31 cellular contexts compared by ENCODE assay signal in the genomic region with DNA sequence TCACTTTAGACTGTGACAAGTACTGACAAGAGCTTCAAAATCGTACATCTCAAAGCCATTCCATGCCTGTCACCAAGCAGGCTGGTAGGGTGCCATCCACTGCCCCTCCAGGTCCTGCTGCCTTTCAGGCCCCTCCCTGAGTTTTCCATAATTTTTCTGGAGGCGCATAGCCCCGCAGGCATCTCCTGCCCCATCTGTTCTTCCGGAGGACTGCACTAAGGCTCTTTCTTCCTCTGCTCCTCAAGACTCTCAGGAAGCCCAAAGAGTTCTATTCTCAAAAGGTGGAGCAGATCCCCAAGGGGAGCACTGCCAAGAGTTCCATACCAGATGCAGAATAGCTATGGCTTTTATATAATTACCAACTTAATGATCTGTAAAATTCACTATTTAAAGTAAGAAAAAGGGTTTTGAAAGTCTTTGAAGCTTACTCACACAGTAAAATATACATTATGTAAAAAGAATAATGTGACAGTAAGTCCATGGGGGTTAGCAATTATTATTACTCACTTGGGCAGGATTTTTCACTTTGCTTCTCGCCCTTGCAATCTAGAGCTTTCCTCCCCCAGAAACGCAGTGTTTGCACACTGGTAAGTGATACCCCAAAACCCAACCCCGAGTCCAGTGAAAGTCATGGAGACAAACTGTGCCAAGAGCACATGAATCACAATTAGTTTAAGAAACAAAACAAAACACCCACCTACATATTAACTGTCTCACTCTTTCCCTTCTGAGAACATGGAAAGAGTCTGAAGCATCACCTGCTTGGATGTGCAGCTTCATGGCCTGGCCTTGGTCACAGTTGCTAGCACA.
DNase-seq lines count a peak whose midpoint lies in the region; ATAC-seq and TF ChIP-seq lines count a peak whose summit lies in the region.
"Had no signal": no experiment of that assay in that cellular context is flagged by ENCODE, and none has a peak within 500 bp of the region (broad histone marks: within the 10 kb centered on the region; RNA-seq: fewer than 3 reads in every experiment).

No MANE protein-coding gene starts in this region.

- DNase-seq in SJSA1 (ENCODE audit: low read depth in 1 of 2, low spot score in 2 of 2) (no peak), epithelial cell of prostate (ENCODE audit: low read depth, low spot score) (no peak), osteoblast (ENCODE audit: insufficient read length, low spot score, missing footprints) (peak; percentile 67), SW 1271 (lab: John Stamatoyannopoulos, UW) (no peak)
- DNase-seq in stimulated activated CD4-positive, alpha-beta T cell treated with anti-CD3 and anti-CD28 coated beads, Interleukin-1b, Interleukin-23, amount 100 ng/mL, for 48 hours, result no peak
- DNase-seq: ACHN; activated CD4-positive, alpha-beta T cell treated with anti-CD3 and anti-CD28 coated beads for 48 hours; activated CD8-positive, alpha-beta memory T cell treated with anti-CD3 and anti-CD28 coated beads for 24 hours; activated effector memory CD4-positive, alpha-beta T cell treated with Interleukin-2 at 50 U/mL for 16 hours; activated naive CD8-positive, alpha-beta T cell treated with anti-CD3 and anti-CD28 coated beads, Interleukin-2, amount 10 ng/mL, durations not matched to agents 7 days and 5 days; DMS153; endodermal cell; gastrocnemius medialis; KBM-7; left cardiac atrium; MM.1S; NCI-H1417; NCI-H2107; Peyer's patch; SIG-M5; spleen; stimulated activated CD8-positive, alpha-beta memory T cell treated with anti-CD3 and anti-CD28 coated beads, Interleukin-4, amount 100 ng/mL, for 48 hours; T1000; WERI-Rb-1 had no signal

- ATAC-seq in GM18861 (IDR thresholded peaks at IDR 0.05; ENCODE audit: unreplicated experiment), result no peak
- ATAC-seq in GM19397 (IDR thresholded peaks at IDR 0.05; ENCODE audit: unreplicated experiment), result no peak
- ATAC-seq: esophagus mucosa, gastrocnemius medialis had no signal

- H3K4me2 ChIP-seq in osteoblast (ENCODE audit: insufficient read depth, low read length), result peak overlapping the region; percentile 32

- H2AFZ ChIP-seq in ACC112 (ENCODE audit: low read length, unreplicated experiment) (peak overlapping the region; percentile 49), osteoblast (ENCODE audit: low read length) (no peak overlapping the region)

- H3K4me3 ChIP-seq in ACC112 (ENCODE audit: low read depth, low read length) (peak overlapping the region; percentile 34), SJSA1 (no peak overlapping the region), osteoblast (ENCODE audit: insufficient read depth, low read length) (no peak overlapping the region)
- H3K4me3 ChIP-seq: gastrocnemius medialis, HAP-1, Peyer's patch, right atrium auricular region, spleen, thoracic aorta had no signal

- peak overlapping the region; percentile 79 for H3K27ac ChIP-seq in ACC112 (ENCODE audit: low read depth, low read length)
- H3K27ac ChIP-seq in SJSA1, result peak overlapping the region; percentile 71
- H3K27ac ChIP-seq in epithelial cell of prostate, result peak overlapping the region; percentile 11
- peak overlapping the region; percentile 77 for H3K27ac ChIP-seq in osteoblast (ENCODE audit: low read depth, low read length)
- H3K27ac ChIP-seq: gastrocnemius medialis, Peyer's patch, right atrium auricular region, spleen, thoracic aorta, WERI-Rb-1 had no signal

- no peaks in the 10 kb centered on the region for H3K79me2 ChIP-seq in ACC112 (ENCODE audit: control insufficient read depth, insufficient read depth, low read length, unreplicated experiment)
- no peaks in the 10 kb centered on the region for H3K79me2 ChIP-seq in osteoblast (ENCODE audit: insufficient read depth, low read length)

- H3K9me3 ChIP-seq in SJSA1 (replicated peaks), result no peaks in the 10 kb centered on the region
- H3K9me3 ChIP-seq in osteoblast (ENCODE audit: low read depth, low read length), result no peaks in the 10 kb centered on the region
- H3K9me3 ChIP-seq: gastrocnemius medialis, HAP-1, Peyer's patch, right atrium auricular region, spleen, thoracic aorta had no signal

- no peaks in the 10 kb centered on the region for H3K27me3 ChIP-seq in ACC112 (ENCODE audit: insufficient read depth, low read length)
- no peaks in the 10 kb centered on the region for H3K27me3 ChIP-seq in SJSA1 (replicated peaks)
- no peaks in the 10 kb centered on the region for H3K27me3 ChIP-seq in osteoblast (ENCODE audit: insufficient read depth, low read length)
- H3K27me3 ChIP-seq: gastrocnemius medialis, Peyer's patch, right atrium auricular region, spleen had no signal

- H3K4me1 ChIP-seq in ACC112 (ENCODE audit: control insufficient read depth, insufficient read depth, low read length, unreplicated experiment) (peaks cover 47% of the 10 kb centered on the region), SJSA1 (replicated peaks) (peaks cover 67% of the 10 kb centered on the region), osteoblast (ENCODE audit: insufficient read depth, low read length) (peaks cover 39% of the 10 kb centered on the region)
- H3K4me1 ChIP-seq: gastrocnemius medialis, HAP-1, Peyer's patch, right atrium auricular region, spleen had no signal

- TF ChIP-seq CTCF in osteoblast (IDR thresholded peaks at IDR 0.05; ENCODE audit: extremely low read depth, low read depth, low read length), result no peak

- H3K36me3 ChIP-seq in ACC112 (ENCODE audit: insufficient read depth, low read length) (no peaks in the 10 kb centered on the region), SJSA1 (no peaks in the 10 kb centered on the region), osteoblast (ENCODE audit: insufficient read depth, low read length) (no peaks in the 10 kb centered on the region)
- H3K36me3 ChIP-seq: gastrocnemius medialis, HAP-1, Peyer's patch, right atrium auricular region, spleen, thoracic aorta, WERI-Rb-1 had no signal

- H4K20me1 ChIP-seq in osteoblast (ENCODE audit: insufficient read depth, low read length), result no peaks in the 10 kb centered on the region

Comparison
In these comparisons a context has a peak if more than half of its experiments do, and no peak if none do; other contexts are left out.
1. H3K27ac ChIP-seq: peak in every context shown above with its lines; median percentile 79 in ACC112; 77 in osteoblast; 71 in SJSA1; 11 in epithelial cell of prostate.